19 cellular contexts compared by ENCODE assay signal in the genomic region with DNA sequence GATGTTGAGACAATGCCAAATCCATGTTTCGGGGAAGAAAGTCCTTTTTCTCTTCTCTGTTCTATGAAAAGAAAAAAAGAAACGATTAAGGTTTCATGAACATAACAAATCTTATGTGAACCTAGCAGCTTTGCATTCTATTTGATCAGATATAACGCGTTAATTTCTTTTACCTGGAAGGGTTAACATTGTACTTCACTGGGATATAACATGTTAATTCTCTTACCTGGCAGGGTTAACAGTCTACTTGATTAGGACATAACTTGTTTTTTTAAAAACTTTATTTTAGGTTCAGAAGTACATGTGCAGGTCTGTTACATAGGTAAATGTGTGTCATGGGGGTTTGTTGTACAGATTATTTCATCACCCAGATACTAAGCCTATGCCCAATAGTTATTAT.
"Had no signal": no experiment of that assay in that cellular context is flagged by ENCODE, and none has a peak within 500 bp of the region (broad histone marks: within the 10 kb centered on the region; RNA-seq: fewer than 3 reads in every experiment).

No MANE protein-coding gene starts in this region.

- H3K27ac ChIP-seq: breast epithelium, pancreas, right atrium auricular region, tibial nerve had no signal

- H3K9me3 ChIP-seq: breast epithelium, pancreas, tibial nerve had no signal

- H3K9me3 Mint-ChIP-seq: activated CD4-positive, alpha-beta memory T cell treated with anti-CD3 and anti-CD28 coated beads, Interleukin-2, amount 10 ng/mL, durations not matched to agents 7 days and 5 days had no signal

- H3K4me1 ChIP-seq: breast epithelium, pancreas had no signal

- H3K4me1 Mint-ChIP-seq: activated CD4-positive, alpha-beta memory T cell treated with anti-CD3 and anti-CD28 coated beads, Interleukin-2, amount 10 ng/mL, durations not matched to agents 7 days and 5 days had no signal

- ATAC-seq: activated CD4-positive, CD25-positive, alpha-beta regulatory T cell treated with anti-CD3 and anti-CD28 coated beads, Interleukin-2, amount 50 U/mL, for 24 hours had no signal

- DNase-seq: activated CD4-positive, alpha-beta memory T cell treated with anti-CD3 and anti-CD28 coated beads, Interleukin-2, amount 10 ng/mL, durations not matched to agents 7 days and 5 days; activated CD4-positive, alpha-beta T cell treated with anti-CD3 and anti-CD28 coated beads for 48 hours; activated CD8-positive, alpha-beta memory T cell treated with anti-CD3 and anti-CD28 coated beads, Interleukin-2, amount 50 U/mL, for 48 hours; activated gamma-delta T cell treated with Interleukin-2 at 50 U/mL for 16 hours; activated naive CD4-positive, alpha-beta T cell treated with anti-CD3 and anti-CD28 coated beads, Interleukin-2, amount 50 U/mL, for 16 hours; activated T-cell treated with anti-CD3 and anti-CD28 coated beads, Interleukin-2, amount 50 U/mL, for 24 hours; amygdala; central memory CD4-positive, alpha-beta T cell; effector CD8-positive, alpha-beta T cell; glutamatergic neuron; left ventricle myocardium superior; pancreas; stimulated activated CD4-positive, alpha-beta T cell treated with anti-CD3 and anti-CD28 coated beads, Interleukin-15, amount 100 ng/mL, for 24 hours; stimulated activated CD4-positive, alpha-beta T cell treated with anti-CD3 and anti-CD28 coated beads, Interleukin-2, amount 100 ng/mL, for 24 hours; stimulated activated naive CD4-positive, alpha-beta T cell treated with Interleukin-2 at 50 U/mL for 16 hours had no signal

- H3K27me3 ChIP-seq: breast epithelium, pancreas, right atrium auricular region, tibial nerve had no signal

- H3K36me3 ChIP-seq: breast epithelium, pancreas, right atrium auricular region, tibial nerve had no signal

- H3K27ac Mint-ChIP-seq: activated CD4-positive, alpha-beta memory T cell treated with anti-CD3 and anti-CD28 coated beads, Interleukin-2, amount 10 ng/mL, durations not matched to agents 7 days and 5 days; activated T-cell treated with anti-CD3 and anti-CD28 coated beads, Interleukin-2, amount 50 U/mL, for 24 hours had no signal

- H3K4me3 Mint-ChIP-seq: activated CD4-positive, alpha-beta memory T cell treated with anti-CD3 and anti-CD28 coated beads, Interleukin-2, amount 10 ng/mL, durations not matched to agents 7 days and 5 days; activated T-cell treated with anti-CD3 and anti-CD28 coated beads, Interleukin-2, amount 50 U/mL, for 24 hours had no signal

- H3K4me3 ChIP-seq: pancreas, right atrium auricular region, tibial nerve had no signal
